11 cellular contexts compared by ENCODE assay signal in the genomic region with DNA sequence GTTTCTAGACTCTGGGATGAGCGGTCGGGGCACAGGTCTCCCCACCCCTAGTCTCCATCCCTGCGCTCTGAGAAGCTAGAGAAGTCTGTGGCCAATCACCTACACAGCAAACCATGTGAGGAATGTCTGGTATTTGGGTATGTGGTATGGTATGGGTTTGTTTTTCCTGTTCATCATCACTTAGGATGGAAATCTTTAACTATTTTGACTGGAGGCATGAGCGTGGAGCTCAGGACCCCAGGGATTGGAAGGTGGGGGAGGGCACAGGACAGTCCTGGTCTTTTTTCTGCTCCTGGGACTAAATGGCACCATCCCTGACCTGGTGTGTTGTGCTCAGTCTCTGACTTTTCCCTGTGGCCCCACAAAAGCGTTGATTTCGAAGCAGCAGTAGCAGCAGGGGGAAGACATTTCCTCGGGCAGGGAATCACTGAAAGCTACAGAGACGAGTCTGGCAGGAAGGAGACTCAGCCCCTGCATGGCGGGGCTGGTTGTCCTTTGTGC.
DNase-seq lines count a peak whose midpoint lies in the region; ATAC-seq, FAIRE-seq and TF ChIP-seq lines count a peak whose summit lies in the region.
"Had no signal": no experiment of that assay in that cellular context is flagged by ENCODE, and none has a peak within 500 bp of the region (broad histone marks: within the 10 kb centered on the region; RNA-seq: fewer than 3 reads in every experiment).

No MANE protein-coding gene starts in this region.

- no peak for TF ChIP-seq CTCF in esophagus muscularis mucosa (IDR thresholded peaks at IDR 0.05)

- intact Hi-C loops in esophagus muscularis mucosa (cut with DNase I): no loop called here

- peak; percentile 95 for FAIRE-seq in RCC 7860 (lab: Jason Lieb, UNC)

- H3K4me3 ChIP-seq in esophagus muscularis mucosa: no peak overlapping the region

- peak overlapping the region in 3 of 4 donors; percentile 10 to 37 (median 24) for H3K27ac ChIP-seq in esophagus muscularis mucosa (replicated peaks in 1 of 4)

- peaks cover 14 to 67% (median 57%) of the 10 kb centered on the region in 4 donors for H3K4me1 ChIP-seq in esophagus muscularis mucosa

- DNase-seq in EL: peak; percentile 96
- DNase-seq in RCC 7860 (ENCODE audit: low spot score): peak; percentile 99
- DNase-seq in esophagus muscularis mucosa (ENCODE audit: extremely low spot score): peak; percentile 66
- DNase-seq in non-pigmented ciliary epithelial cell (ENCODE audit: low read depth): peak; percentile 81
- no peak for DNase-seq in NK-92 (lab: John Stamatoyannopoulos, UW; ENCODE audit: unreplicated experiment)
- DNase-seq in NCI-H345 treated with DMSO at 0.1 percent for 48 hours (lab: John Stamatoyannopoulos, UW; ENCODE audit: unreplicated experiment): no peak
- DNase-seq: activated CD4-positive, alpha-beta T cell treated with anti-CD3 and anti-CD28 coated beads, Interleukin-2, amount 50 U/mL, for 4 hours; anterior cingulate cortex; DMS153 had no signal

- no peak for TF ChIP-seq EP300 in esophagus muscularis mucosa (IDR thresholded peaks at IDR 0.05)

- WGBS in esophagus muscularis mucosa: 80% methylated on average over 9 of the region's 9 CpGs

- H3K9me3 ChIP-seq in esophagus muscularis mucosa: no peaks in the 10 kb centered on the region

- ATAC-seq in GM21825 (IDR thresholded peaks at IDR 0.05; ENCODE audit: unreplicated experiment): no peak
- ATAC-seq in HG02973 (IDR thresholded peaks at IDR 0.05; ENCODE audit: unreplicated experiment): no peak

- H3K27me3 ChIP-seq in esophagus muscularis mucosa: no peaks in the 10 kb centered on the region

- TF ChIP-seq POLR2A in esophagus muscularis mucosa (IDR thresholded peaks at IDR 0.05; ENCODE audit: low read depth): no peak

- peaks cover 0 to 11% (median 0%) of the 10 kb centered on the region in 4 donors for H3K36me3 ChIP-seq in esophagus muscularis mucosa

Comparison
In these comparisons a context has a peak if more than half of its experiments do, and no peak if none do; other contexts are left out.
1. DNase-seq: peak in EL (single experiment), RCC 7860 (single experiment), esophagus muscularis mucosa (single experiment) and non-pigmented ciliary epithelial cell (single experiment); none in NK-92 (single experiment) and NCI-H345 treated with DMSO at 0.1 percent for 48 hours (single experiment).